1 cellular context compared by ENCODE assay signal in genomic region chr9:131473891-131474290, GRCh38.
TF ChIP-seq lines count a peak whose summit lies in the region.

No MANE protein-coding gene starts in this region.

TF ChIP-seq in H1, 55 proteins besides CTCF, POLR2A, EP300 and RAD21:
- TF ChIP-seq MAFK (IDR thresholded peaks at IDR 0.05; ENCODE audit: low read depth, low read length) (no peak), GABPA (IDR thresholded peaks at IDR 0.05; ENCODE audit: borderline replicate concordance, insufficient read depth, low read length) (no peak), SP1 (IDR thresholded peaks at IDR 0.05; ENCODE audit: low read depth, low read length) (no peak), SP2 (IDR thresholded peaks at IDR 0.05; ENCODE audit: low read length) (no peak), MAX (IDR thresholded peaks at IDR 0.05) (no peak), TEAD4 (IDR thresholded peaks at IDR 0.05; ENCODE audit: low read depth, low read length) (no peak), KDM4A (IDR thresholded peaks at IDR 0.05; ENCODE audit: low read depth, low read length, severe bottlenecking) (no peak), CBX8 (IDR thresholded peaks at IDR 0.05; ENCODE audit: borderline replicate concordance, low read depth, low read length) (no peak), HDAC2 (IDR thresholded peaks at IDR 0.05; ENCODE audit: borderline replicate concordance in 1 of 2, low read depth in 2 of 2, low read length in 2 of 2) (no peak)
